In genomic region chr3:126349611-126350501, GRCh38 we compare ENCODE assay signal across 2 cellular contexts.
TF ChIP-seq lines count a peak whose summit lies in the region.

No MANE protein-coding gene starts in this region.

TF ChIP-seq in liver, 16 proteins besides CTCF, POLR2A, EP300 and RAD21:
- TF ChIP-seq TAF1 (conservative IDR thresholded peaks at IDR 0.05) (no peak), GABPA (IDR thresholded peaks at IDR 0.05 in 1 of 2, conservative IDR thresholded peaks at IDR 0.05 in 1 of 2) (no peak), HNF4A (conservative IDR thresholded peaks at IDR 0.05) (peak in 1 of 2 donors; percentile 27)
TF ChIP-seq in liver: peak in this region for 1.

TF ChIP-seq in HepG2, 621 proteins besides CTCF, POLR2A, EP300 and RAD21:
- TF ChIP-seq ZNF605 (CRISPR knock-in tag; IDR thresholded peaks at IDR 0.05) (no peak), KAT2B (IDR thresholded peaks at IDR 0.05; ENCODE audit: borderline replicate concordance, low read depth, low read length) (no peak), SRSF9 (IDR thresholded peaks at IDR 0.05; ENCODE audit: borderline replicate concordance, insufficient read depth, low read depth, low read length, poor library complexity, severe bottlenecking) (no peak), ZNF432 (CRISPR knock-in tag; IDR thresholded peaks at IDR 0.05; ENCODE audit: borderline replicate concordance) (no peak), ETV6 (CRISPR knock-in tag; conservative IDR thresholded peaks at IDR 0.05) (no peak), GATAD1 (CRISPR knock-in tag; IDR thresholded peaks at IDR 0.05) (no peak)
